Comparison of ENCODE assay signal across 8 cellular contexts in the genomic region with DNA sequence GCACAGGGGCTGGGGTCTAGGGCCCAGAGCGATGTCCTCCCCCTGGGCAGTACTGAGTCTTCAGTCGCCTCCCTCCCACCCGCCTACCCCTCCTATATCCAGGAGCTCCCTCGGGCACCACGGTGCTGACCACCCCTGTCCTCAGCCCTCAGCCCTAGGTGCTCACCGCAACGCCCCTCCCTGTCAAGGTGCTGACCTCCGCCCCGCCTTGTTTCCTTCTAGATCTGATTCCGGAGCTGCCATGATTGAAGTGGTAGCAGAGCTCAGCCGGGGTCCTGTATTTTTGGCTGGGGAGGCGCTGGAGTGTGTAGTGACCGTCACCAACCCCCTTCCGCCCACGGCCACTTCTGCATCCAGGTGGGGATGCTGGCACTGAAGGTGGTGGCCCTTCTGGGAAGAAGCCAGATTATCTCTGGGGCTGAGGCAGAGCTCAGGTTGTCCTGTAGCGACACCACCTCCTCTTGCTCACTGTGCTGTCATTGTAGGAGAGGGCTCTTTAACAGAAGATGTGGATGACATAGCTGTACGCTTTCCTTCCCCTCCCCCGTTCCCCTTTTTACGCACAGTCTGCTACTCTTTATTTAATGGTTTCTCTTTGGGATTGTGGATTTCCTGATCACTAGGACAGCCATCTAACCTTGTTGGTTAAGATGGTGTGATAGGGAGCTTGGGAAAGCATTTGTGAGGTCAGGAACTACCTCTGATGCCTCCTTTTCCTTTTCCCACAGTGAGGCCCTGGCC. TPM values are rescaled to one million over a fixed set of nuclear protein-coding genes. Genes with fewer than 3 reads are reported as not detected.
DNase-seq lines count a peak whose midpoint lies in the region; ATAC-seq and TF ChIP-seq lines count a peak whose summit lies in the region.

No MANE protein-coding gene starts in this region.

- H3K27me3 Mint-ChIP-seq in activated naive CD4-positive, alpha-beta T cell treated with anti-CD3 and anti-CD28 coated beads for 36 hours (ENCODE audit: low read depth) = no peaks in the 10 kb centered on the region
- H3K27me3 Mint-ChIP-seq in progenitor cell of endocrine pancreas = no peaks in the 10 kb centered on the region

- TF ChIP-seq CTCF in progenitor cell of endocrine pancreas (IDR thresholded peaks at IDR 0.05; ENCODE audit: unreplicated experiment) = no peak

- peak overlapping the region; percentile 88 for H3K27ac Mint-ChIP-seq in activated naive CD4-positive, alpha-beta T cell treated with anti-CD3 and anti-CD28 coated beads for 36 hours
- H3K27ac Mint-ChIP-seq in progenitor cell of endocrine pancreas = peak overlapping the region; percentile 94

- peak overlapping the region; percentile 89 for H3K4me3 Mint-ChIP-seq in activated naive CD4-positive, alpha-beta T cell treated with anti-CD3 and anti-CD28 coated beads for 36 hours
- H3K4me3 Mint-ChIP-seq in progenitor cell of endocrine pancreas (ENCODE audit: low read depth) = peak overlapping the region; percentile 93

- CTCF ChIA-PET in activated naive CD4-positive, alpha-beta T cell treated with anti-CD3 and anti-CD28 coated beads for 36 hours (lab: Charles Lee) = interaction anchor here (0.8 to 7.2 kb wide), 8 partner anchors 10 to 91 kb away, joined by 3 to 59 read pairs (median 6); a partner anchor contains a TSS

- H3K9me3 Mint-ChIP-seq in activated naive CD4-positive, alpha-beta T cell treated with anti-CD3 and anti-CD28 coated beads for 36 hours = no peaks in the 10 kb centered on the region
- H3K9me3 Mint-ChIP-seq in progenitor cell of endocrine pancreas (ENCODE audit: low read depth) = no peaks in the 10 kb centered on the region

- ATAC-seq in GM18502 (IDR thresholded peaks at IDR 0.05; ENCODE audit: poor library complexity, unreplicated experiment) = peak; percentile 27
- peak; percentile 38 for ATAC-seq in HG02571 (IDR thresholded peaks at IDR 0.05; ENCODE audit: unreplicated experiment)
- peak; percentile 26 for ATAC-seq in Right ventricle myocardium superior (ENCODE audit: poor library complexity)
- no peak for ATAC-seq in GM18873 (IDR thresholded peaks at IDR 0.05; ENCODE audit: low FRiP score, unreplicated experiment)

- intact Hi-C loops in activated naive CD4-positive, alpha-beta T cell treated with anti-CD3 and anti-CD28 coated beads for 36 hours (cut with micrococcal nuclease) = loop anchor here (1.0 to 5.0 kb wide), 5 partner anchors 17 to 632 kb away; a partner anchor contains a TSS
- intact Hi-C loops in Right ventricle myocardium superior (cut with DNase I) = no loop called here

- peaks cover 32% of the 10 kb centered on the region for H3K4me1 Mint-ChIP-seq in activated naive CD4-positive, alpha-beta T cell treated with anti-CD3 and anti-CD28 coated beads for 36 hours (ENCODE audit: low read depth)
- peaks cover 32% of the 10 kb centered on the region for H3K4me1 Mint-ChIP-seq in progenitor cell of endocrine pancreas (ENCODE audit: low read depth)

- DNase-seq in NCI-H526 treated with DMSO at 0.1 percent for 48 hours (lab: John Stamatoyannopoulos, UW) (peak; percentile 28), Right ventricle myocardium superior (peak; percentile 57), progenitor cell of endocrine pancreas (ENCODE audit: low spot score, unreplicated experiment) (no peak), MV-4-11 (lab: John Stamatoyannopoulos, UW) (no peak)
- peak; percentile 65 for DNase-seq in activated naive CD4-positive, alpha-beta T cell treated with anti-CD3 and anti-CD28 coated beads for 36 hours

- peaks cover 8% of the 10 kb centered on the region for H3K36me3 Mint-ChIP-seq in activated naive CD4-positive, alpha-beta T cell treated with anti-CD3 and anti-CD28 coated beads for 36 hours (ENCODE audit: low read depth)
- H3K36me3 Mint-ChIP-seq in progenitor cell of endocrine pancreas (ENCODE audit: insufficient read depth) = peaks cover 18% of the 10 kb centered on the region

RNA-seq across cellular contexts. Expression of a gene that starts 0.6 kb away (rescaled TPM):
- total RNA-seq in activated naive CD4-positive, alpha-beta T cell treated with anti-CD3 and anti-CD28 coated beads for 36 hours = 10 to 100 TPM; 12.0 to 13.3 TPM
- total RNA-seq in Right ventricle myocardium superior (28.5 TPM), progenitor cell of endocrine pancreas (37.8 and 40.0 TPM in 2 replicates)

RNA-seq across cellular contexts. Expression of a gene that starts 0.7 kb away (rescaled TPM):
- 10 to 100 TPM; 20.3 to 22.7 TPM for total RNA-seq in activated naive CD4-positive, alpha-beta T cell treated with anti-CD3 and anti-CD28 coated beads for 36 hours
- total RNA-seq in Right ventricle myocardium superior (74.6 TPM), progenitor cell of endocrine pancreas (130 and 138 TPM in 2 replicates)

RNA-seq across cellular contexts. Expression of a gene that starts 4.4 kb away (rescaled TPM):
- total RNA-seq in activated naive CD4-positive, alpha-beta T cell treated with anti-CD3 and anti-CD28 coated beads for 36 hours = under 1 TPM in 1 of 2 experiments, not detected in 1; 0.45 TPM
- total RNA-seq in Right ventricle myocardium superior = not detected
- not detected in 2 replicates for total RNA-seq in progenitor cell of endocrine pancreas

RNA-seq across cellular contexts. Expression of a gene that starts 17.2 kb away (rescaled TPM):
- 10 to 100 TPM; 13.7 to 13.8 TPM for total RNA-seq in activated naive CD4-positive, alpha-beta T cell treated with anti-CD3 and anti-CD28 coated beads for 36 hours
- total RNA-seq in Right ventricle myocardium superior = 20.3 TPM
- total RNA-seq in progenitor cell of endocrine pancreas = 31.5 and 33.2 TPM in 2 replicates

RNA-seq across cellular contexts. Expression of a gene that starts 17.7 kb away (rescaled TPM):
- 100 to 1,000 TPM; 190 TPM for total RNA-seq in activated naive CD4-positive, alpha-beta T cell treated with anti-CD3 and anti-CD28 coated beads for 36 hours
- total RNA-seq in Right ventricle myocardium superior (252 TPM), progenitor cell of endocrine pancreas (136 and 141 TPM in 2 replicates)

Comparison
In these comparisons a context has a peak if more than half of its experiments do, and no peak if none do; other contexts are left out.
1. DNase-seq: peak in NCI-H526 treated with DMSO at 0.1 percent for 48 hours (single experiment), activated naive CD4-positive, alpha-beta T cell treated with anti-CD3 and anti-CD28 coated beads for 36 hours (single experiment) and Right ventricle myocardium superior (single experiment); none in progenitor cell of endocrine pancreas (single experiment) and MV-4-11 (single experiment).